In genomic region chr2:31729442-31730092, GRCh38 we compare ENCODE assay signal across 8 cellular contexts.
DNase-seq lines count a peak whose midpoint lies in the region; ATAC-seq and TF ChIP-seq lines count a peak whose summit lies in the region.

No MANE protein-coding gene starts in this region.

- intact Hi-C loops in A673 (cut with micrococcal nuclease; ENCODE audit: unreplicated experiment), result loop anchor here (2.0 to 10.0 kb wide), 2 partner anchors 317 to 1015 kb away; no protein-coding TSS in a partner anchor

- no peak overlapping the region for H3K4me3 ChIP-seq in A673 (ENCODE audit: low read depth, low read length, poor library complexity, severe bottlenecking)

- no peaks in the 10 kb centered on the region for H3K27me3 ChIP-seq in A673 (replicated peaks; ENCODE audit: insufficient read depth, low read depth, low read length, poor library complexity)

- no peaks in the 10 kb centered on the region for H3K36me3 ChIP-seq in A673 (ENCODE audit: insufficient read depth, low read length, poor library complexity, severe bottlenecking)

- BruUV-seq in A673 (replicated peaks; lab: Mats Ljungman, UMichigan), result no TSS peak

- CTCF ChIA-PET in A673 (lab: Charles Lee), result interaction anchor here (1.0 kb wide), 1 partner anchor 24 kb away, joined by 3 read pairs; no protein-coding TSS in a partner anchor

- ATAC-seq in HG03460 (IDR thresholded peaks at IDR 0.05; ENCODE audit: unreplicated experiment) (no peak), GM19324 (IDR thresholded peaks at IDR 0.05; ENCODE audit: low FRiP score, unreplicated experiment) (no peak), HG03175 (IDR thresholded peaks at IDR 0.05; ENCODE audit: unreplicated experiment) (no peak)

- H3K4me1 ChIP-seq in A673 (ENCODE audit: insufficient read depth, low read length, poor library complexity, severe bottlenecking), result peaks cover 10% of the 10 kb centered on the region

- POLR2A ChIA-PET in A673 (lab: Charles Lee; ENCODE audit: low non-redundant PET), result no interaction called here

- no peaks in the 10 kb centered on the region for H3K9me3 ChIP-seq in A673 (ENCODE audit: low read depth, low read length, poor library complexity, severe bottlenecking)

- TF ChIP-seq CTCF in A673 (conservative IDR thresholded peaks at IDR 0.05; ENCODE audit: low read depth, low read length), result peak; percentile 74

- DNase-seq in A673 (ENCODE audit: low spot score) (peak; percentile 62), GM19240 (ENCODE audit: insufficient read length, low spot score) (peak; percentile 6), NCI-H82 (lab: John Stamatoyannopoulos, UW) (peak; percentile 69), fibroblast of gingiva (ENCODE audit: low read depth) (peak; percentile 17)
- DNase-seq in activated CD4-positive, alpha-beta T cell treated with anti-CD3 and anti-CD28 coated beads for 48 hours, result no peak

- H3K27ac ChIP-seq in A673 (ENCODE audit: low read depth, low read length, poor library complexity, severe bottlenecking), result no peak overlapping the region
